ENCODE assay signal across 8 cellular contexts in the genomic region with DNA sequence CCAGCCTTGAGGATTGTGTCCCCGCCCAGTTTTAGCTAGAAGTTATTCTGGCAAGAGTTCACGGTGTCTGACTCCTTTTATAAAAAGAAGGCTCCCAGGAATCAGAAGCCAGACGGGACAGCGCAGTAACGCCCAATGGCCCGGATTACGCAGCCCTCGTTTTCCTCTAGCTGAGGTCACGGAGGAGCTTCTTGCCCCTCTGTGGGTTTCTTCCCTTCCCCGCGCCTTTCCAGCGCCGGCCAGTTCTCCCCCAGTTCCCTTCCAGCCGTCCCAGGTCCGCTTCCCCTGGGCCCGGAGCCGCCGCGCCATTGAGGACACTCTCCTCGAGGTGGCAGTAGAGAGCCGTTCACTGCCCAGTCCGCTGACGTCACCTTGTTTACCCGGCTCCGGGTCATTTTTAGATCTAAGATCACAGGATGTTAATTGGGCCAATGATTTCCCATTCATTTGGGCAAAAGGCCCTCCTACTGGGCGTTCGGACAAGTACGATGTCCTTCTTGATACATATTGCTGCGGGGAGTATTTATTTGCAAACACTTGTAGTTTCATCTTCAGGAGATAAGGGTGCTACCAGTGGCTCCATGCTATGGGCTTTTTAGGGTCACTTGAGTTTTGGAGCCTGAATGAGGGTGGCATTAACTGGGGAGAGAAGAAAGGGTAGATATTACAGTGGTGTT.
DNase-seq lines count a peak whose midpoint lies in the region; ATAC-seq and TF ChIP-seq lines count a peak whose summit lies in the region.

No MANE protein-coding gene starts in this region.

- H3K27me3 Mint-ChIP-seq in nephron progenitor cell (ENCODE audit: low read depth, poor library complexity): peaks cover 11% of the 10 kb centered on the region

- no peaks in the 10 kb centered on the region for H3K36me3 ChIP-seq in RWPE2 (ENCODE audit: low read depth)

- H3K9me3 ChIP-seq in RWPE2 (ENCODE audit: severe bottlenecking): no peaks in the 10 kb centered on the region

- H3K9me3 Mint-ChIP-seq in nephron progenitor cell: no peaks in the 10 kb centered on the region

- no peak overlapping the region for H3K27ac Mint-ChIP-seq in nephron progenitor cell

- peak; percentile 48 for ATAC-seq in GM21786 (IDR thresholded peaks at IDR 0.05; ENCODE audit: unreplicated experiment)
- ATAC-seq in RWPE2 (ENCODE audit: low read depth): peak; percentile 87

- TF ChIP-seq CTCF in RWPE2 (IDR thresholded peaks at IDR 0.05; ENCODE audit: poor library complexity, severe bottlenecking): peak; percentile 98
- TF ChIP-seq CTCF in nephron progenitor cell (IDR thresholded peaks at IDR 0.05): peak; percentile 91

- no peaks in the 10 kb centered on the region for H3K4me1 ChIP-seq in RWPE2 (ENCODE audit: insufficient read depth, poor library complexity, severe bottlenecking)

- H3K27ac ChIP-seq in RWPE2 (ENCODE audit: poor library complexity, severe bottlenecking): no peak overlapping the region

- H3K27me3 ChIP-seq in RWPE2 (ENCODE audit: insufficient read depth, poor library complexity, severe bottlenecking): no peaks in the 10 kb centered on the region

- peak overlapping the region; percentile 73 for H3K4me3 Mint-ChIP-seq in nephron progenitor cell

- H3K4me1 Mint-ChIP-seq in nephron progenitor cell: peaks cover 36% of the 10 kb centered on the region

- no peaks in the 10 kb centered on the region for H3K36me3 Mint-ChIP-seq in nephron progenitor cell (ENCODE audit: low read depth)

- DNase-seq in DMS153 (lab: John Stamatoyannopoulos, UW) (peak; percentile 37), LoVo (ENCODE audit: low spot score) (peak; percentile 87), RWPE2 (ENCODE audit: low spot score) (peak; percentile 69), fibroblast of the conjunctiva (ENCODE audit: low read depth) (peak; percentile 38), nephron progenitor cell (peak; percentile 91)
- DNase-seq in activated effector memory CD4-positive, alpha-beta T cell treated with anti-CD3 and anti-CD28 coated beads, Interleukin-2, amount 50 U/mL, for 16 hours: peak; percentile 93
- peak; percentile 74 for DNase-seq in stimulated activated naive CD4-positive, alpha-beta T cell treated with Interleukin-2 at 50 U/mL for 16 hours (lab: John Stamatoyannopoulos, UW)

- peak overlapping the region; percentile 12 for H3K4me3 ChIP-seq in RWPE2 (ENCODE audit: severe bottlenecking)

Comparison
In these comparisons a context has a peak if more than half of its experiments do, and no peak if none do; other contexts are left out.
1. DNase-seq: peak in every context shown above with its lines; median percentile 93 in activated effector memory CD4-positive, alpha-beta T cell treated with anti-CD3 and anti-CD28 coated beads, Interleukin-2, amount 50 U/mL, for 16 hours; 91 in nephron progenitor cell; 87 in LoVo; 74 in stimulated activated naive CD4-positive, alpha-beta T cell treated with Interleukin-2 at 50 U/mL for 16 hours; 69 in RWPE2; 38 in fibroblast of the conjunctiva; 37 in DMS153.